20 cellular contexts compared by ENCODE assay signal in genomic region chr2:180618570-180618969, GRCh38.
A peak's percentile ranks its signal among the peaks of the same experiment; 100 is the strongest.
DNase-seq lines count a peak whose midpoint lies in the region; FAIRE-seq and TF ChIP-seq lines count a peak whose summit lies in the region.
"Had no signal": no experiment of that assay in that cellular context is flagged by ENCODE, and none has a peak within 500 bp of the region (broad histone marks: within the 10 kb centered on the region; RNA-seq: fewer than 3 reads in every experiment).

No MANE protein-coding gene starts in this region.

- H4K20me1 ChIP-seq in osteoblast (ENCODE audit: insufficient read depth, low read length) = no peaks in the 10 kb centered on the region

- H3K27me3 ChIP-seq in osteoblast (ENCODE audit: insufficient read depth, low read length) (no peaks in the 10 kb centered on the region), dorsolateral prefrontal cortex (no peaks in the 10 kb centered on the region)
- H3K27me3 ChIP-seq: breast epithelium, left lung, SJSA1 had no signal

- intact Hi-C loops in dorsolateral prefrontal cortex (cut with DNase I) = no loop called here

- H3K4me3 ChIP-seq in choroid plexus epithelial cell (ENCODE audit: low read depth, low read length) = no peak overlapping the region
- no peak overlapping the region for H3K4me3 ChIP-seq in osteoblast (ENCODE audit: insufficient read depth, low read length)
- H3K4me3 ChIP-seq in dorsolateral prefrontal cortex = no peak overlapping the region
- H3K4me3 ChIP-seq: breast epithelium, left lung, SJSA1, thoracic aorta had no signal

- H3K79me2 ChIP-seq in osteoblast (ENCODE audit: insufficient read depth, low read length) = no peaks in the 10 kb centered on the region

- DNase-seq in Daoy (ENCODE audit: low read depth) (peak; percentile 63), MV-4-11 (lab: John Stamatoyannopoulos, UW) (peak; percentile 87), choroid plexus epithelial cell (ENCODE audit: low read depth) (peak; percentile 90), osteoblast (ENCODE audit: insufficient read length, low spot score, missing footprints) (no peak), dorsolateral prefrontal cortex (no peak), GM19239 (ENCODE audit: insufficient read length, low spot score) (no peak), GM12892 (ENCODE audit: insufficient read length) (no peak)
- DNase-seq: activated CD8-positive, alpha-beta memory T cell treated with anti-CD3 and anti-CD28 coated beads for 24 hours; activated naive CD8-positive, alpha-beta T cell treated with anti-CD3 and anti-CD28 coated beads, Interleukin-2, amount 10 ng/mL, durations not matched to agents 7 days and 5 days; AML-193; left lung; NCI-H146; NCI-H2171 treated with DMSO at 0.1 percent for 48 hours; NCI-H526 treated with DMSO at 0.1 percent for 48 hours; nucleus accumbens; PC-3 had no signal

- TF ChIP-seq CTCF in choroid plexus epithelial cell (conservative IDR thresholded peaks at IDR 0.05; ENCODE audit: low read depth, low read length) = no peak
- TF ChIP-seq CTCF in osteoblast (IDR thresholded peaks at IDR 0.05; ENCODE audit: extremely low read depth, low read depth, low read length) = no peak
- no peak for TF ChIP-seq CTCF in dorsolateral prefrontal cortex (IDR thresholded peaks at IDR 0.05 in 54 of 56, conservative IDR thresholded peaks at IDR 0.05 in 2 of 56; ENCODE audit: low read depth in 1 of 56, partially characterized antibody in 56 of 56)

- FAIRE-seq in GM19239 (lab: Jason Lieb, UNC) (no peak), GM12892 (lab: Jason Lieb, UNC) (no peak)
- FAIRE-seq: H1 had no signal

- no peak overlapping the region for H3K4me2 ChIP-seq in osteoblast (ENCODE audit: insufficient read depth, low read length)

- H3K36me3 ChIP-seq in osteoblast (ENCODE audit: insufficient read depth, low read length) = no peaks in the 10 kb centered on the region
- H3K36me3 ChIP-seq: breast epithelium, left lung, SJSA1, thoracic aorta had no signal

- H2AFZ ChIP-seq in osteoblast (ENCODE audit: low read length) = peak overlapping the region; percentile 38

- no peak overlapping the region for H3K27ac ChIP-seq in osteoblast (ENCODE audit: low read depth, low read length)
- H3K27ac ChIP-seq in dorsolateral prefrontal cortex = no peak overlapping the region
- H3K27ac ChIP-seq: breast epithelium, left lung, SJSA1, thoracic aorta had no signal

- peaks cover 18% of the 10 kb centered on the region for H3K4me1 ChIP-seq in osteoblast (ENCODE audit: insufficient read depth, low read length)
- H3K4me1 ChIP-seq: breast epithelium, left lung had no signal

- H3K9me3 ChIP-seq in osteoblast (ENCODE audit: low read depth, low read length) = no peaks in the 10 kb centered on the region
- H3K9me3 ChIP-seq: breast epithelium, left lung, SJSA1, thoracic aorta had no signal

- TF ChIP-seq POLR2A in GM12892 (IDR thresholded peaks at IDR 0.05; ENCODE audit: low read depth, low read length) = no peak

Comparison
In these comparisons a context has a peak if more than half of its experiments do, and no peak if none do; other contexts are left out.
1. DNase-seq: peak in Daoy (single experiment), MV-4-11 (single experiment) and choroid plexus epithelial cell (single experiment); none in osteoblast (single experiment), dorsolateral prefrontal cortex (0 of 10), GM19239 (single experiment) and GM12892 (single experiment).